1 cellular context compared by ENCODE assay signal in the genomic region with DNA sequence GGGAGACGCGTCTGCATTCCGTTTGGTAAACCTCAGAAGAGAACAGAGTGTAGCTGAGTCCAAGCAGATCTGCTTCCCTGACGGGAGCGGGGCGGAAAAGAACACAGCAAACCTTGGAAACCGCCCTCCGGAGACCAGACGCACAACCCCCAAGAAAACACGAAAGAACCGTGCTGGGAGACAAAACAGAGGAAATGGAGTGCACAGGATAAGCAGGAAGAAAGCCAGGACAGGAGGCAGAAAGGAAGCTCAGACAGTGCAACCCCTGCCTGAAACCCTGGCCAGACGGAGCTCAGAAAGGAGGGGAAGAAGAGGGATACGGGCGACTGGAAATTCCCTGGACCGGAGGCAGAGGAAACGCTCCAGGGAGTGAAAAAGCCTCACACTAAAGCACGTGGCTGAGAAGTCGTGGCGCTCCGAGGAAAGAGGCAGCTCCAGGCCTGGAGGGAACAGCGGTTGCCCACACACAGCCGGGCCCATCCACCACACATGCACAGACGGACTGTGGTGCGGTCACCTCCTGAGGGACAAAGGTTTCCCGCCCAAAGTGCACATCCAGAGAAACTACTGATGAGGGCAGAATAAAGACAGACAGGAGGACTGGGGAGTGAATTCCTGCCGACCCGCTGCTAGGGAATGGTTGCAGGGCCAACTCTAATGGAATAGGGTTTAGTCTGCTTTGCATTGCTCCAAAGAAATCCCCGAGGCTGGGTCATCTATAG.
TF ChIP-seq lines count a peak whose summit lies in the region.

No MANE protein-coding gene starts in this region.

TF ChIP-seq in GM23338, 12 proteins besides CTCF, POLR2A, EP300 and RAD21 (continued from another document):
- no peak for TF ChIP-seq ZNF462 (CRISPR knock-in tag; IDR thresholded peaks at IDR 0.05)
- TF ChIP-seq POLR2AphosphoS5 (IDR thresholded peaks at IDR 0.05; ENCODE audit: low read depth) = no peak
- TF ChIP-seq NANOG (IDR thresholded peaks at IDR 0.05; ENCODE audit: borderline replicate concordance) = no peak
- TF ChIP-seq CREB1 (CRISPR knock-in tag; IDR thresholded peaks at IDR 0.05; ENCODE audit: low read depth) = no peak
- TF ChIP-seq, protein P1, sequence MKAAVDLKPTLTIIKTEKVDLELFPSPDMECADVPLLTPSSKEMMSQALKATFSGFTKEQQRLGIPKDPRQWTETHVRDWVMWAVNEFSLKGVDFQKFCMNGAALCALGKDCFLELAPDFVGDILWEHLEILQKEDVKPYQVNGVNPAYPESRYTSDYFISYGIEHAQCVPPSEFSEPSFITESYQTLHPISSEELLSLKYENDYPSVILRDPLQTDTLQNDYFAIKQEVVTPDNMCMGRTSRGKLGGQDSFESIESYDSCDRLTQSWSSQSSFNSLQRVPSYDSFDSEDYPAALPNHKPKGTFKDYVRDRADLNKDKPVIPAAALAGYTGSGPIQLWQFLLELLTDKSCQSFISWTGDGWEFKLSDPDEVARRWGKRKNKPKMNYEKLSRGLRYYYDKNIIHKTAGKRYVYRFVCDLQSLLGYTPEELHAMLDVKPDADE (IDR thresholded peaks at IDR 0.05) = no peak
- TF ChIP-seq EZH2phosphoT487 (IDR thresholded peaks at IDR 0.05; ENCODE audit: unreplicated experiment) = no peak
